In the genomic region with DNA sequence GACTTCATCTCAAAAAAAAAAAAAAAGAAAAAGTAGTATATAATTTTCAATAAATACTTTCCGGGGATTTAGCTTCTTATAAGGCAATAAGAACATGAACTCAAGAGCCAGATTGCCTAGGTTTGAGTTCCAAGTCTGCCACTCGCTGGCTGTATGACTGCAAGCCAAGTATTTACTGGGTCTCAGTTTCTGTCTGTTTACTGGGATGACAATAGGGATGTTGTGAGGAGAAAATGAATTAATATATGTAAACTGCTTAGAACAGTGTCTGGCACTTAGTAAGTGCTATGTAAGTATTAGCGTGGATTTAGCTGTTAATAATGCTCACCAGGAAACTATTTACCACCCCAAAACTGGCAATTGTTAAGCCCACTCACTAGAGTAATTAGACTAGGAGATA, we compare ENCODE assay signal across 18 cellular contexts. TPM values are rescaled to one million over a fixed set of nuclear protein-coding genes. Genes with fewer than 3 reads are reported as not detected.
DNase-seq lines count a peak whose midpoint lies in the region; ATAC-seq, FAIRE-seq and TF ChIP-seq lines count a peak whose summit lies in the region.
"Had no signal": no experiment of that assay in that cellular context is flagged by ENCODE, and none has a peak within 500 bp of the region (broad histone marks: within the 10 kb centered on the region; RNA-seq: fewer than 3 reads in every experiment).

No MANE protein-coding gene starts in this region.

- POLR2A ChIA-PET in Panc1 (lab: Charles Lee) = no interaction called here

- no peaks in the 10 kb centered on the region for H3K27me3 ChIP-seq in Panc1 (ENCODE audit: control insufficient read depth, insufficient read depth, low read length)
- H3K27me3 ChIP-seq in thoracic aorta (replicated peaks; ENCODE audit: insufficient read depth) = no peaks in the 10 kb centered on the region
- H3K27me3 ChIP-seq in small intestine (ENCODE audit: control insufficient read depth in 2 of 2, insufficient read depth in 2 of 2, low read length in 2 of 2) = no peaks in the 10 kb centered on the region
- H3K27me3 ChIP-seq: cardiac muscle cell had no signal

- H3K36me3 ChIP-seq in Panc1 (ENCODE audit: control insufficient read depth, insufficient read depth, low read length) = no peaks in the 10 kb centered on the region
- H3K36me3 ChIP-seq in mesodermal cell (ENCODE audit: control insufficient read depth, insufficient read depth, low read length) = peaks cover 8% of the 10 kb centered on the region
- no peaks in the 10 kb centered on the region for H3K36me3 ChIP-seq in thoracic aorta
- peaks cover 0 to 4% of the 10 kb centered on the region in 2 donors for H3K36me3 ChIP-seq in small intestine (ENCODE audit: control insufficient read depth in 2 of 2, insufficient read depth in 2 of 2, low read length in 2 of 2)
- H3K36me3 ChIP-seq: cardiac muscle cell had no signal

- TSS peak; percentile 24 for BruUV-seq in Panc1 (replicated peaks; lab: Mats Ljungman, UMichigan)

- no peak for FAIRE-seq in small intestine (lab: Jason Lieb, UNC)
- FAIRE-seq: endothelial cell of umbilical vein had no signal

- H3K4me1 ChIP-seq in Panc1 (ENCODE audit: control insufficient read depth, insufficient read depth, low read length) (peaks cover 8% of the 10 kb centered on the region), mesodermal cell (ENCODE audit: control insufficient read depth, insufficient read depth, low read length, poor library complexity, severe bottlenecking) (no peaks in the 10 kb centered on the region), thoracic aorta (ENCODE audit: control insufficient read depth in 1 of 2, low read depth in 2 of 2) (peaks cover 30 to 47% of the 10 kb centered on the region in 2 donors), small intestine (ENCODE audit: control insufficient read depth in 2 of 2, insufficient read depth in 1 of 2, low read depth in 1 of 2, low read length in 1 of 2) (peaks cover 0 to 3% of the 10 kb centered on the region in 2 donors)

- H3K4me3 Mint-ChIP-seq in endothelial cell (ENCODE audit: unreplicated experiment) = no peak overlapping the region
- H3K4me3 Mint-ChIP-seq: activated naive CD4-positive, alpha-beta T cell treated with anti-CD3 and anti-CD28 coated beads for 36 hours; B cell; neural crest cell; stimulated activated naive CD8-positive, alpha-beta T cell treated with anti-CD3 and anti-CD28 coated beads, Interleukin-15, Interleukin-2, amounts not matched to agents 100 ng/mL and 50 ng/mL, for 24 hours had no signal

- H3K9me3 Mint-ChIP-seq in endothelial cell (ENCODE audit: unreplicated experiment) = no peaks in the 10 kb centered on the region
- H3K9me3 Mint-ChIP-seq: activated naive CD4-positive, alpha-beta T cell treated with anti-CD3 and anti-CD28 coated beads for 36 hours; neural crest cell; stimulated activated naive CD8-positive, alpha-beta T cell treated with anti-CD3 and anti-CD28 coated beads, Interleukin-15, Interleukin-2, amounts not matched to agents 100 ng/mL and 50 ng/mL, for 24 hours had no signal

- no peaks in the 10 kb centered on the region for H3K27me3 Mint-ChIP-seq in endothelial cell (ENCODE audit: unreplicated experiment)

- H3K9me3 ChIP-seq in Panc1 (ENCODE audit: control insufficient read depth, insufficient read depth, low read depth, low read length) = no peaks in the 10 kb centered on the region
- no peaks in the 10 kb centered on the region for H3K9me3 ChIP-seq in mesodermal cell (ENCODE audit: control insufficient read depth, low read length)
- H3K9me3 ChIP-seq in thoracic aorta = no peaks in the 10 kb centered on the region
- H3K9me3 ChIP-seq in small intestine (ENCODE audit: control insufficient read depth, low read depth) = no peaks in the 10 kb centered on the region

- H3K27ac Mint-ChIP-seq in endothelial cell (ENCODE audit: unreplicated experiment) = peak overlapping the region; percentile 27
- H3K27ac Mint-ChIP-seq: activated naive CD4-positive, alpha-beta T cell treated with anti-CD3 and anti-CD28 coated beads for 36 hours; B cell; stimulated activated naive CD8-positive, alpha-beta T cell treated with anti-CD3 and anti-CD28 coated beads, Interleukin-15, Interleukin-2, amounts not matched to agents 100 ng/mL and 50 ng/mL, for 24 hours had no signal

- TF ChIP-seq CTCF in Panc1 (IDR thresholded peaks at IDR 0.05) = no peak
- no peak for TF ChIP-seq CTCF in endothelial cell (IDR thresholded peaks at IDR 0.05; ENCODE audit: unreplicated experiment)
- no peak for TF ChIP-seq CTCF in thoracic aorta (IDR thresholded peaks at IDR 0.05)

- no peak for ATAC-seq in Panc1
- ATAC-seq in thoracic aorta (ENCODE audit: insufficient number of reproducible peaks, low FRiP score, low read depth) = peak; percentile 39
- ATAC-seq in GM21447 (IDR thresholded peaks at IDR 0.05; ENCODE audit: unreplicated experiment) = no peak

- CTCF ChIA-PET in Panc1 (lab: Charles Lee) = interaction anchor here (0.7 kb wide), 1 partner anchor 40 kb away, joined by 5 read pairs; no protein-coding TSS in a partner anchor

- H3K27ac ChIP-seq in Panc1 (ENCODE audit: low read length) (no peak overlapping the region), mesodermal cell (ENCODE audit: low read depth, low read length, severe bottlenecking) (peak overlapping the region; percentile 1), thoracic aorta (peak overlapping the region; percentile 64 to 82), small intestine (ENCODE audit: low read depth in 1 of 2, low read length in 1 of 2) (peak overlapping the region in 1 of 2 donors; percentile 14)
- H3K27ac ChIP-seq: cardiac muscle cell had no signal

- in situ Hi-C loops in Panc1 (cut with HindIII; ENCODE audit: low pct_unique_long_range_greater_than_20kb, low sequenced_read_pairs) = no loop called here

- H3K4me1 Mint-ChIP-seq in endothelial cell (ENCODE audit: unreplicated experiment) = peaks cover 13% of the 10 kb centered on the region
- H3K4me1 Mint-ChIP-seq: B cell had no signal

- H3K36me3 Mint-ChIP-seq in endothelial cell (ENCODE audit: low read depth, unreplicated experiment) = peaks cover 4% of the 10 kb centered on the region

- intact Hi-C loops in Panc1 (cut with micrococcal nuclease; ENCODE audit: unreplicated experiment) = no loop called here

- H3K4me3 ChIP-seq in Panc1 (ENCODE audit: low read depth in 2 of 2, low read length in 2 of 2) (no peak overlapping the region), mesodermal cell (ENCODE audit: extremely low read depth, insufficient read depth, low read length, poor library complexity, severe bottlenecking) (no peak overlapping the region), thoracic aorta (peak overlapping the region; percentile 44), small intestine (ENCODE audit: low read depth in 1 of 2, low read length in 2 of 2) (no peak overlapping the region)
- H3K4me3 ChIP-seq: cardiac muscle cell had no signal

- no peak for DNase-seq in Panc1 (ENCODE audit: low read depth, low spot score)
- DNase-seq in endothelial cell (ENCODE audit: low spot score) = no peak
- no peak for DNase-seq in thoracic aorta (ENCODE audit: low spot score)
- no peak for DNase-seq in small intestine
- DNase-seq in middle frontal gyrus (ENCODE audit: extremely low spot score, low spot score) = no peak
- DNase-seq: activated CD4-positive, CD25-positive, alpha-beta regulatory T cell treated with anti-CD3 and anti-CD28 coated beads, Interleukin-2, amount 50 U/mL, for 72 hours; activated CD8-positive, alpha-beta memory T cell treated with anti-CD3 and anti-CD28 coated beads, Interleukin-2, amount 50 U/mL, for 4 hours; KBM-7; NCI-H146; NCI-H69 had no signal

- WGBS in mesodermal cell (ENCODE audit: insufficient coverage in 2 of 2), 2 experiments = 100% methylated on average over 1 of the region's 3 CpGs
- 71 to 88% (median 81%) methylated on average over 3 of the region's 3 CpGs for WGBS in small intestine, 3 donors

RNA-seq across cellular contexts. Expression of a gene that starts 26.9 kb away (rescaled TPM):
- 230 TPM for total RNA-seq in Panc1 (2021; ENCODE audit: unreplicated experiment)
- polyA plus RNA-seq in Panc1 (2012; ENCODE audit: insufficient read length) = 130 TPM
- 284 TPM for total RNA-seq in endothelial cell (ENCODE audit: unreplicated experiment)
- 38.9 TPM for polyA plus RNA-seq in mesodermal cell (2013, experiment 1 of 2)
- polyA plus RNA-seq in mesodermal cell (2013, experiment 2 of 2) = 35.2 TPM
- total RNA-seq in thoracic aorta = 100 to 1,000 TPM; 443 to 489 TPM
- polyA plus RNA-seq in small intestine = 10 to 100 TPM; 40.5 to 80.5 (median 75.8) TPM
